Comparison of ENCODE assay signal across 31 cellular contexts in the genomic region with DNA sequence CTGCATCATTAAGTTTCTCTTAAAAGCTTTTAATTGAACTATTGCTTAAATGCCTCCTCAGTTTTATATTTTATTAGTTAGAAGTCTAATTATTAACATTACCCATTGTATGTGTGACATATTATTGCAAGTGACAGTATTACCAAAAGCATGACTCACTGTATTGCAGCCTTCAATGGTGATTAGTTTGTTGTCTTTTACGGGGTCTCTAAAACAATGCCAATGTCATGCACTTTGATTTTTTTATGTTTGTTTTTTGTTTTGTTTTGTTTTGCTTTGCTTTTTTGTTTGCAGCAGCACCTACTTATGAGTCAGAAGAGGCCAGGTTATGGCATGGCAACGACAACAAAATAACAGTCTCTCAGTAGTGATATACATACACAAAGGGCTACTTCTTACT.
"Had no signal": no experiment of that assay in that cellular context is flagged by ENCODE, and none has a peak within 500 bp of the region (broad histone marks: within the 10 kb centered on the region; RNA-seq: fewer than 3 reads in every experiment).

No MANE protein-coding gene starts in this region.

- H3K9me3 ChIP-seq: body of pancreas had no signal

- H3K27ac ChIP-seq: body of pancreas, brain microvascular endothelial cell, breast epithelium, WERI-Rb-1 had no signal

- DNase-seq: activated CD4-positive, alpha-beta memory T cell treated with anti-CD3 and anti-CD28 coated beads, Interleukin-2, amount 10 ng/mL, durations not matched to agents 7 days and 5 days; activated CD4-positive, alpha-beta T cell treated with anti-CD3 and anti-CD28 coated beads for 1 hour; activated CD4-positive, alpha-beta T cell treated with anti-CD3 and anti-CD28 coated beads for 36 hours; activated CD4-positive, alpha-beta T cell treated with anti-CD3 and anti-CD28 coated beads for 48 hours; activated CD4-positive, alpha-beta T cell treated with anti-CD3 and anti-CD28 coated beads, Interleukin-2, amount 10 ng/mL, durations not matched to agents 7 days and 5 days; activated CD4-positive, alpha-beta T cell treated with anti-CD3 and anti-CD28 coated beads, Interleukin-2, amount 50 U/mL, for 48 hours; activated CD4-positive, CD25-positive, alpha-beta regulatory T cell; activated CD8-positive, alpha-beta memory T cell treated with anti-CD3 and anti-CD28 coated beads for 24 hours; activated CD8-positive, alpha-beta memory T cell treated with anti-CD3 and anti-CD28 coated beads, Interleukin-2, amount 10 ng/mL, durations not matched to agents 7 days and 5 days; activated CD8-positive, alpha-beta memory T cell treated with anti-CD3 and anti-CD28 coated beads, Interleukin-2, amount 50 U/mL, for 48 hours; activated CD8-positive, alpha-beta T cell treated with anti-CD3 and anti-CD28 coated beads, Interleukin-2, amount 10 ng/mL, durations not matched to agents 7 days and 5 days; activated effector memory CD4-positive, alpha-beta T cell treated with Interleukin-2 at 50 U/mL for 16 hours; activated gamma-delta T cell; activated naive CD4-positive, alpha-beta T cell treated with anti-CD3 and anti-CD28 coated beads, Interleukin-2, amount 10 ng/mL, durations not matched to agents 7 days and 5 days; activated naive CD4-positive, alpha-beta T cell treated with Interleukin-2 at 50 U/mL for 16 hours; activated naive CD8-positive, alpha-beta T cell treated with anti-CD3 and anti-CD28 coated beads, Interleukin-2, amount 10 ng/mL, durations not matched to agents 7 days and 5 days; activated naive CD8-positive, alpha-beta T cell treated with anti-CD3 and anti-CD28 coated beads, Interleukin-2, amount 50 U/mL, for 24 hours; activated T-cell treated with anti-CD3 and anti-CD28 coated beads, Interleukin-2, amount 50 U/mL, for 24 hours; activated T-cell treated with anti-CD3 and anti-CD28 coated beads, Interleukin-2, amount 50 U/mL, for 48 hours; aorta; body of pancreas; brain microvascular endothelial cell; central memory CD4-positive, alpha-beta T cell; T-helper 1 cell; T-helper 2 cell; T-helper 9 cell; WERI-Rb-1 had no signal

- H3K4me3 ChIP-seq: body of pancreas, breast epithelium had no signal

- ATAC-seq: activated CD4-positive, alpha-beta T cell treated with anti-CD3 and anti-CD28 coated beads for 36 hours; activated CD4-positive, CD25-positive, alpha-beta regulatory T cell treated with anti-CD3 and anti-CD28 coated beads, Interleukin-2, amount 50 U/mL, for 24 hours; activated CD8-positive, alpha-beta memory T cell treated with anti-CD3 and anti-CD28 coated beads, Interleukin-2, amount 10 ng/mL, durations not matched to agents 7 days and 5 days; activated CD8-positive, alpha-beta T cell treated with anti-CD3 and anti-CD28 coated beads, Interleukin-2, amount 10 ng/mL, durations not matched to agents 7 days and 5 days; activated naive CD8-positive, alpha-beta T cell treated with anti-CD3 and anti-CD28 coated beads, Interleukin-2, amount 50 U/mL, for 24 hours; body of pancreas; WTC11 had no signal

- H3K27me3 ChIP-seq: body of pancreas, brain microvascular endothelial cell, breast epithelium had no signal

- FAIRE-seq: astrocyte had no signal

- H3K4me1 ChIP-seq: body of pancreas, breast epithelium had no signal

- H3K36me3 ChIP-seq: brain microvascular endothelial cell, WERI-Rb-1 had no signal
